ENCODE assay signal across 11 cellular contexts in genomic region chr7:92586403-92586802, GRCh38. TPM values are rescaled to one million over a fixed set of nuclear protein-coding genes. Genes with fewer than 3 reads are reported as not detected.
DNase-seq lines count a peak whose midpoint lies in the region; ATAC-seq and TF ChIP-seq lines count a peak whose summit lies in the region.
"Had no signal": no experiment of that assay in that cellular context is flagged by ENCODE, and none has a peak within 500 bp of the region (broad histone marks: within the 10 kb centered on the region; RNA-seq: fewer than 3 reads in every experiment).

No MANE protein-coding gene starts in this region.

- no peaks in the 10 kb centered on the region for H3K9me3 ChIP-seq in MG63

- H3K27ac Mint-ChIP-seq in T-helper 1 cell treated with Interleukin-12 subunit alpha and Interleukin-12 subunit beta and Interleukin-4 antibody, amounts not matched to agents 30 μg/mL and 1 μg/mL, for 36 hours: no peak overlapping the region
- peak overlapping the region in 4 of 5 experiments; percentile 2 to 41 (median 16) for H3K27ac Mint-ChIP-seq in brain
- H3K27ac Mint-ChIP-seq in natural killer cell treated with Interleukin-12 subunit alpha and Interleukin-12 subunit beta and Interleukin-15 and Interleukin-18, amount 100 ng/mL, for 72 hours: peak overlapping the region; percentile 52 to 54

- peaks cover 3% of the 10 kb centered on the region for H3K9me3 Mint-ChIP-seq in T-helper 1 cell treated with Interleukin-12 subunit alpha and Interleukin-12 subunit beta and Interleukin-4 antibody, amounts not matched to agents 30 μg/mL and 1 μg/mL, for 36 hours
- peaks cover 0 to 6% (median 0%) of the 10 kb centered on the region in 5 experiments for H3K9me3 Mint-ChIP-seq in brain
- no peaks in the 10 kb centered on the region for H3K9me3 Mint-ChIP-seq in natural killer cell treated with Interleukin-12 subunit alpha and Interleukin-12 subunit beta and Interleukin-15 and Interleukin-18, amount 100 ng/mL, for 72 hours

- H3K27me3 ChIP-seq in MG63: no peaks in the 10 kb centered on the region

- peaks cover 46% of the 10 kb centered on the region for H3K4me1 Mint-ChIP-seq in T-helper 1 cell treated with Interleukin-12 subunit alpha and Interleukin-12 subunit beta and Interleukin-4 antibody, amounts not matched to agents 30 μg/mL and 1 μg/mL, for 36 hours (ENCODE audit: low read depth)
- H3K4me1 Mint-ChIP-seq in brain: peaks cover 50% of the 10 kb centered on the region
- H3K4me1 Mint-ChIP-seq in natural killer cell treated with Interleukin-12 subunit alpha and Interleukin-12 subunit beta and Interleukin-15 and Interleukin-18, amount 100 ng/mL, for 72 hours (ENCODE audit: low read depth in 2 of 2): peaks cover 37 to 58% of the 10 kb centered on the region in 2 donors

- H3K4me3 ChIP-seq in MG63: no peak overlapping the region

- TF ChIP-seq CTCF in brain (conservative IDR thresholded peaks at IDR 0.05): no peak

- DNase-seq in T-helper 1 cell: no peak
- peak; percentile 16 for DNase-seq in M059J (ENCODE audit: low read depth)
- no peak for DNase-seq in natural killer cell treated with Interleukin-12 subunit alpha and Interleukin-12 subunit beta and Interleukin-15 and Interleukin-18, amount 100 ng/mL, for 72 hours (ENCODE audit: low spot score)
- DNase-seq in MG63: no peak
- no peak for DNase-seq in stimulated activated CD4-positive, alpha-beta T cell treated with anti-CD3 and anti-CD28 coated beads, Interleukin-4, amount 100 ng/mL, for 24 hours
- DNase-seq: activated CD4-positive, alpha-beta T cell treated with anti-CD3 and anti-CD28 coated beads, Interleukin-2, amount 50 U/mL, for 48 hours; cerebellar nuclear complex; NCI-H1092 treated with DMSO at 0.1 percent for 48 hours had no signal

- H3K27me3 Mint-ChIP-seq in T-helper 1 cell treated with Interleukin-12 subunit alpha and Interleukin-12 subunit beta and Interleukin-4 antibody, amounts not matched to agents 30 μg/mL and 1 μg/mL, for 36 hours (ENCODE audit: low read depth): peaks cover 1% of the 10 kb centered on the region
- H3K27me3 Mint-ChIP-seq in brain: peaks cover 6% of the 10 kb centered on the region
- no peaks in the 10 kb centered on the region for H3K27me3 Mint-ChIP-seq in natural killer cell treated with Interleukin-12 subunit alpha and Interleukin-12 subunit beta and Interleukin-15 and Interleukin-18, amount 100 ng/mL, for 72 hours

- peaks cover 2% of the 10 kb centered on the region; the same call in 1 of the 2 replicates for H3K36me3 ChIP-seq in MG63

- no peak for ATAC-seq in natural killer cell treated with Interleukin-12 subunit alpha and Interleukin-12 subunit beta and Interleukin-15 and Interleukin-18, amount 100 ng/mL, for 72 hours
- no peak for ATAC-seq in GM21526 (IDR thresholded peaks at IDR 0.05; ENCODE audit: low FRiP score, unreplicated experiment)

- H3K36me3 Mint-ChIP-seq in T-helper 1 cell treated with Interleukin-12 subunit alpha and Interleukin-12 subunit beta and Interleukin-4 antibody, amounts not matched to agents 30 μg/mL and 1 μg/mL, for 36 hours (ENCODE audit: low read depth): peaks cover 26% of the 10 kb centered on the region
- H3K36me3 Mint-ChIP-seq in brain: peaks cover 24% of the 10 kb centered on the region
- H3K36me3 Mint-ChIP-seq in natural killer cell treated with Interleukin-12 subunit alpha and Interleukin-12 subunit beta and Interleukin-15 and Interleukin-18, amount 100 ng/mL, for 72 hours: peaks cover 23% of the 10 kb centered on the region

- H3K4me3 Mint-ChIP-seq in T-helper 1 cell treated with Interleukin-12 subunit alpha and Interleukin-12 subunit beta and Interleukin-4 antibody, amounts not matched to agents 30 μg/mL and 1 μg/mL, for 36 hours: peak overlapping the region; percentile 23
- H3K4me3 Mint-ChIP-seq in brain: peak overlapping the region; percentile 17 to 92 (median 26)
- H3K4me3 Mint-ChIP-seq in natural killer cell treated with Interleukin-12 subunit alpha and Interleukin-12 subunit beta and Interleukin-15 and Interleukin-18, amount 100 ng/mL, for 72 hours: peak overlapping the region; percentile 99

RNA-seq across cellular contexts. Expression of gene FAM133B, which starts 3.8 kb away (rescaled TPM):
- 14.1 and 20.5 TPM in 2 replicates for total RNA-seq in M059J (2014; rRNA removed; shearing (Covaris generic))
- 10.0 TPM for polyA plus RNA-seq in brain (ENCODE audit: insufficient read depth, low read depth, low replicate concordance)
- 10 to 100 TPM; 31.1 to 62.6 TPM for total RNA-seq in natural killer cell treated with Interleukin-12 subunit alpha and Interleukin-12 subunit beta and Interleukin-15 and Interleukin-18, amount 100 ng/mL, for 72 hours
- 6.6 and 7.7 TPM in 2 replicates for total RNA-seq in MG63 (2014; rRNA removed; shearing (Covaris generic); ENCODE audit: low replicate concordance)

RNA-seq across cellular contexts. Expression of gene RBM48, which starts 57.8 kb away (rescaled TPM):
- total RNA-seq in M059J (2014; rRNA removed; shearing (Covaris generic)): 12.8 and 15.8 TPM in 2 replicates
- 7.8 TPM for polyA plus RNA-seq in brain (ENCODE audit: insufficient read depth, low read depth, low replicate concordance)
- total RNA-seq in natural killer cell treated with Interleukin-12 subunit alpha and Interleukin-12 subunit beta and Interleukin-15 and Interleukin-18, amount 100 ng/mL, for 72 hours: 10 to 100 TPM; 19.9 to 21.0 TPM
- total RNA-seq in MG63 (2014; rRNA removed; shearing (Covaris generic); ENCODE audit: low replicate concordance): 1.8 and 2.0 TPM in 2 replicates

RNA-seq across cellular contexts. Expression of gene PEX1, which starts 58.1 kb away (rescaled TPM):
- 11.0 and 11.2 TPM in 2 replicates for total RNA-seq in M059J (2014; rRNA removed; shearing (Covaris generic))
- polyA plus RNA-seq in brain (ENCODE audit: insufficient read depth, low read depth, low replicate concordance): 7.2 TPM
- total RNA-seq in natural killer cell treated with Interleukin-12 subunit alpha and Interleukin-12 subunit beta and Interleukin-15 and Interleukin-18, amount 100 ng/mL, for 72 hours: 10 to 100 TPM; 11.5 to 15.8 TPM
- 2.6 and 4.3 TPM in 2 replicates for total RNA-seq in MG63 (2014; rRNA removed; shearing (Covaris generic); ENCODE audit: low replicate concordance)

Comparison
In these comparisons a context has a peak if more than half of its experiments do, and no peak if none do; other contexts are left out.
1. H3K4me3 Mint-ChIP-seq: peak in every context shown above with its lines; median percentile 99 in natural killer cell treated with Interleukin-12 subunit alpha and Interleukin-12 subunit beta and Interleukin-15 and Interleukin-18, amount 100 ng/mL, for 72 hours; 26 in brain; 23 in T-helper 1 cell treated with Interleukin-12 subunit alpha and Interleukin-12 subunit beta and Interleukin-4 antibody, amounts not matched to agents 30 μg/mL and 1 μg/mL, for 36 hours.